In genomic region chr14:75720828-75721227, GRCh38 we compare ENCODE assay signal across 12 cellular contexts. TPM values are rescaled to one million over a fixed set of nuclear protein-coding genes. Genes with fewer than 3 reads are reported as not detected.
DNase-seq lines count a peak whose midpoint lies in the region; ATAC-seq and TF ChIP-seq lines count a peak whose summit lies in the region.
"Had no signal": no experiment of that assay in that cellular context is flagged by ENCODE, and none has a peak within 500 bp of the region (broad histone marks: within the 10 kb centered on the region; RNA-seq: fewer than 3 reads in every experiment).

No MANE protein-coding gene starts in this region.

- ATAC-seq in activated CD4-positive, alpha-beta T cell treated with anti-CD3 and anti-CD28 coated beads for 36 hours: no peak

- POLR2A ChIA-PET in activated CD4-positive, alpha-beta T cell treated with anti-CD3 and anti-CD28 coated beads for 36 hours (lab: Charles Lee): no interaction called here

- peaks cover 13% of the 10 kb centered on the region for H3K4me1 Mint-ChIP-seq in CD14-positive monocyte
- no peaks in the 10 kb centered on the region for H3K4me1 Mint-ChIP-seq in neural progenitor cell
- peaks cover 10% of the 10 kb centered on the region for H3K4me1 Mint-ChIP-seq in activated CD4-positive, alpha-beta T cell treated with anti-CD3 and anti-CD28 coated beads for 36 hours

- no peaks in the 10 kb centered on the region for H3K27me3 Mint-ChIP-seq in CD14-positive monocyte (ENCODE audit: low read depth in 3 of 3)
- H3K27me3 Mint-ChIP-seq in neural progenitor cell (ENCODE audit: insufficient read depth, low read depth): no peaks in the 10 kb centered on the region
- H3K27me3 Mint-ChIP-seq in activated CD4-positive, alpha-beta T cell treated with anti-CD3 and anti-CD28 coated beads for 36 hours: no peaks in the 10 kb centered on the region
- H3K27me3 Mint-ChIP-seq: CD4-positive, CD25-positive, alpha-beta regulatory T cell had no signal

- no peaks in the 10 kb centered on the region for H3K4me1 ChIP-seq in neural progenitor cell

- H4K20me1 ChIP-seq in neural progenitor cell (ENCODE audit: low read depth): no peaks in the 10 kb centered on the region

- H3F3A ChIP-seq in neural progenitor cell (ENCODE audit: low read depth): no peaks in the 10 kb centered on the region

- H3K4me3 ChIP-seq in cardiac fibroblast (replicated peaks in 1 of 2; ENCODE audit: low read depth in 2 of 2, low read length in 2 of 2) (no peak overlapping the region), retinal pigment epithelial cell (ENCODE audit: low read length) (peak overlapping the region; percentile 1), neural progenitor cell (no peak overlapping the region)

- no peaks in the 10 kb centered on the region for H3K27me3 ChIP-seq in neural progenitor cell

- no peak overlapping the region for H3K4me2 ChIP-seq in neural progenitor cell

- H3K9me3 Mint-ChIP-seq in CD14-positive monocyte (peaks cover 0 to 3% (median 0%) of the 10 kb centered on the region in 7 donors), neural progenitor cell (no peaks in the 10 kb centered on the region)
- no peaks in the 10 kb centered on the region for H3K9me3 Mint-ChIP-seq in activated CD4-positive, alpha-beta T cell treated with anti-CD3 and anti-CD28 coated beads for 36 hours (ENCODE audit: low read depth)
- H3K9me3 Mint-ChIP-seq: activated T-helper 2 cell treated with anti-CD3 and anti-CD28 coated beads, Interferon-gamma antibody, Interleukin-2, Interleukin-4, amounts not matched to agents 10 μg/mL and 5 μg/mL and 100 μg/mL, durations not matched to agents 14 hours and 24 hours and 36 hours; CD4-positive, CD25-positive, alpha-beta regulatory T cell; T-helper 2 cell treated with Interferon-gamma antibody and Interleukin-4, amounts not matched to agents 5 μg/mL and 100 μg/mL, for 36 hours had no signal

- no peaks in the 10 kb centered on the region for H3K36me3 ChIP-seq in neural progenitor cell

- intact Hi-C loops in CD14-positive monocyte (cut with micrococcal nuclease): no loop called here
- intact Hi-C loops in activated CD4-positive, alpha-beta T cell treated with anti-CD3 and anti-CD28 coated beads for 36 hours (cut with DNase I, micrococcal nuclease): no loop called here

- H3K4me3 Mint-ChIP-seq in CD14-positive monocyte (no peak overlapping the region), neural progenitor cell (no peak overlapping the region)
- no peak overlapping the region for H3K4me3 Mint-ChIP-seq in activated CD4-positive, alpha-beta T cell treated with anti-CD3 and anti-CD28 coated beads for 36 hours
- H3K4me3 Mint-ChIP-seq: CD4-positive, CD25-positive, alpha-beta regulatory T cell; T-helper 2 cell treated with Interferon-gamma antibody and Interleukin-4, amounts not matched to agents 5 μg/mL and 100 μg/mL, for 36 hours had no signal

- no peak overlapping the region for H2AFZ ChIP-seq in neural progenitor cell (replicated peaks)

- H3K36me3 Mint-ChIP-seq in CD14-positive monocyte: peaks cover 59 to 69% of the 10 kb centered on the region in 2 donors
- H3K36me3 Mint-ChIP-seq in neural progenitor cell: peaks cover 44% of the 10 kb centered on the region
- H3K36me3 Mint-ChIP-seq in activated CD4-positive, alpha-beta T cell treated with anti-CD3 and anti-CD28 coated beads for 36 hours (ENCODE audit: low read depth): peaks cover 33% of the 10 kb centered on the region

- no peak overlapping the region for H3K27ac ChIP-seq in neural progenitor cell

- H3K9ac ChIP-seq in neural progenitor cell: no peak overlapping the region

- H3K27ac Mint-ChIP-seq in CD14-positive monocyte: peak overlapping the region in 6 of 7 donors; percentile 12 to 69 (median 32)
- no peak overlapping the region for H3K27ac Mint-ChIP-seq in neural progenitor cell
- H3K27ac Mint-ChIP-seq in activated CD4-positive, alpha-beta T cell treated with anti-CD3 and anti-CD28 coated beads for 36 hours: no peak overlapping the region
- H3K27ac Mint-ChIP-seq: activated T-helper 2 cell treated with anti-CD3 and anti-CD28 coated beads, Interferon-gamma antibody, Interleukin-2, Interleukin-4, amounts not matched to agents 10 μg/mL and 5 μg/mL and 100 μg/mL, durations not matched to agents 14 hours and 24 hours and 36 hours; CD4-positive, CD25-positive, alpha-beta regulatory T cell; T-helper 2 cell treated with Interferon-gamma antibody and Interleukin-4, amounts not matched to agents 5 μg/mL and 100 μg/mL, for 36 hours had no signal

- CTCF ChIA-PET in activated CD4-positive, alpha-beta T cell treated with anti-CD3 and anti-CD28 coated beads for 36 hours (lab: Charles Lee): interaction anchor here (0.6 to 2.1 kb wide), 2 partner anchors 10 to 11 kb away, joined by 3 to 13 read pairs; no protein-coding TSS in a partner anchor

- TF ChIP-seq CTCF in CD14-positive monocyte (IDR thresholded peaks at IDR 0.05) (no peak), cardiac fibroblast (IDR thresholded peaks at IDR 0.05; ENCODE audit: low read depth, low read length) (no peak), retinal pigment epithelial cell (conservative IDR thresholded peaks at IDR 0.05; ENCODE audit: low read depth, low read length) (no peak), neural progenitor cell (IDR thresholded peaks at IDR 0.05) (no peak)

- DNase-seq in CD14-positive monocyte (ENCODE audit: low spot score) (no peak), cardiac fibroblast (ENCODE audit: low read depth in 2 of 2) (peak; percentile 43 to 93), iris pigment epithelial cell (ENCODE audit: low read depth) (peak; percentile 79), retinal pigment epithelial cell (ENCODE audit: low read depth) (peak; percentile 95), neural progenitor cell (ENCODE audit: low spot score) (no peak), NCI-H510A treated with DMSO at 0.1 percent for 48 hours (lab: John Stamatoyannopoulos, UW) (no peak), NCI-H2227 (lab: John Stamatoyannopoulos, UW; ENCODE audit: unreplicated experiment) (no peak)
- DNase-seq in activated CD4-positive, alpha-beta T cell treated with anti-CD3 and anti-CD28 coated beads for 36 hours: no peak
- DNase-seq: CD4-positive, CD25-positive, alpha-beta regulatory T cell; NCI-H2107 had no signal

- H3K79me2 ChIP-seq in neural progenitor cell (ENCODE audit: low read depth): no peaks in the 10 kb centered on the region

- H3K9me3 ChIP-seq in neural progenitor cell (ENCODE audit: low read depth): no peaks in the 10 kb centered on the region

RNA-seq across cellular contexts. Expression of gene TTLL5, which starts 59.8 kb away (rescaled TPM):
- polyA plus RNA-seq in CD14-positive monocyte: 1 to 10 TPM; 4.2 to 4.7 TPM
- total RNA-seq in neural progenitor cell (ENCODE audit: low replicate concordance): 27.1 and 61.4 TPM in 2 replicates
- total RNA-seq in activated CD4-positive, alpha-beta T cell treated with anti-CD3 and anti-CD28 coated beads for 36 hours: 10 to 100 TPM; 27.3 to 38.6 TPM

Comparison
In these comparisons a context has a peak if more than half of its experiments do, and no peak if none do; other contexts are left out.
1. DNase-seq: peak in cardiac fibroblast (2 of 2), iris pigment epithelial cell (single experiment) and retinal pigment epithelial cell (single experiment); none in CD14-positive monocyte (single experiment), neural progenitor cell (single experiment), NCI-H510A treated with DMSO at 0.1 percent for 48 hours (single experiment), NCI-H2227 (single experiment) and activated CD4-positive, alpha-beta T cell treated with anti-CD3 and anti-CD28 coated beads for 36 hours (single experiment).
2. H3K27ac Mint-ChIP-seq: peak in CD14-positive monocyte (6 of 7); none in neural progenitor cell (single experiment) and activated CD4-positive, alpha-beta T cell treated with anti-CD3 and anti-CD28 coated beads for 36 hours (single experiment).